ENCODE assay signal across 15 cellular contexts in genomic region chr9:34554211-34555001, GRCh38. TPM values are rescaled to one million over a fixed set of nuclear protein-coding genes. Genes with fewer than 3 reads are reported as not detected.
DNase-seq lines count a peak whose midpoint lies in the region; ATAC-seq and TF ChIP-seq lines count a peak whose summit lies in the region.
"Had no signal": no experiment of that assay in that cellular context is flagged by ENCODE, and none has a peak within 500 bp of the region (broad histone marks: within the 10 kb centered on the region; RNA-seq: fewer than 3 reads in every experiment).

No MANE protein-coding gene starts in this region.

- POLR2A ChIA-PET in HEK293 (lab: Yijun Ruan, JAX) = no interaction called here

- peaks cover 82% of the 10 kb centered on the region for H3K27me3 ChIP-seq in MM.1S (replicated peaks; ENCODE audit: insufficient read depth, low read length)
- H3K27me3 ChIP-seq in foreskin keratinocyte = peaks cover 62% of the 10 kb centered on the region
- H3K27me3 ChIP-seq: thyroid gland had no signal

- H3K9me3 ChIP-seq in HEK293 (ENCODE audit: control insufficient read depth, insufficient read depth, low read depth, low read length) (no peaks in the 10 kb centered on the region), MM.1S (replicated peaks; ENCODE audit: insufficient read depth, low read length) (no peaks in the 10 kb centered on the region)
- H3K9me3 ChIP-seq: thyroid gland had no signal

- H2AFZ ChIP-seq in MM.1S (ENCODE audit: low read length) = no peak overlapping the region

- H3K9me2 ChIP-seq in MM.1S (replicated peaks; ENCODE audit: insufficient read depth, low read length) = no peaks in the 10 kb centered on the region

- H4K20me1 ChIP-seq in MM.1S (ENCODE audit: insufficient read depth, low read length) = no peaks in the 10 kb centered on the region

- CTCF ChIA-PET in HEK293 (lab: Yijun Ruan, JAX) = interaction anchor here (0.7 to 6.5 kb wide), 4 partner anchors 22 to 80 kb away, joined by 4 to 49 read pairs (median 7); no protein-coding TSS in a partner anchor

- H3K27ac ChIP-seq in HEK293 (ENCODE audit: extremely low read depth, low read depth, low read length) (no peak overlapping the region), MM.1S (ENCODE audit: low read length) (no peak overlapping the region), foreskin keratinocyte (no peak overlapping the region)
- H3K27ac ChIP-seq: HL-60, thyroid gland had no signal

- no peak overlapping the region for H3K4me3 ChIP-seq in HEK293 (ENCODE audit: low read depth, low read length)
- H3K4me3 ChIP-seq in MM.1S (ENCODE audit: low read length) = no peak overlapping the region
- H3K4me3 ChIP-seq: lung, thyroid gland had no signal

- DNase-seq in COLO829 (ENCODE audit: low spot score) (peak; percentile 33), NCI-H69 (lab: John Stamatoyannopoulos, UW) (peak; percentile 98), left kidney (ENCODE audit: low read depth, low spot score) (peak; percentile 72), NCI-H1048 (lab: John Stamatoyannopoulos, UW) (no peak), MM.1S (no peak), germinal center (ENCODE audit: low spot score) (no peak), foreskin keratinocyte (no peak)
- DNase-seq: NCI-H774 had no signal

- peaks cover 3% of the 10 kb centered on the region; the same call in 1 of the 2 replicates for H3K4me1 ChIP-seq in HEK293 (ENCODE audit: control insufficient read depth, insufficient read depth, low read length)
- no peaks in the 10 kb centered on the region for H3K4me1 ChIP-seq in MM.1S (ENCODE audit: low read length)
- H3K4me1 ChIP-seq in foreskin keratinocyte = no peaks in the 10 kb centered on the region
- H3K4me1 ChIP-seq: thyroid gland had no signal

- H3K4me2 ChIP-seq in MM.1S (ENCODE audit: low read depth, low read length) = no peak overlapping the region

- TF ChIP-seq CTCF in HEK293 (tag by site-specific recombination; IDR thresholded peaks at IDR 0.05) = no peak
- TF ChIP-seq CTCF in MM.1S (IDR thresholded peaks at IDR 0.05; ENCODE audit: low read length) = no peak
- no peak for TF ChIP-seq CTCF in foreskin keratinocyte (conservative IDR thresholded peaks at IDR 0.05)

- no peak overlapping the region for H3K9ac ChIP-seq in MM.1S (ENCODE audit: low read length)

- H3K36me3 ChIP-seq in HEK293 (ENCODE audit: control insufficient read depth in 2 of 2, insufficient read depth in 1 of 2, low read length in 2 of 2) = no peaks in the 10 kb centered on the region
- H3K36me3 ChIP-seq in MM.1S (replicated peaks; ENCODE audit: insufficient read depth, low read length) = no peaks in the 10 kb centered on the region
- H3K36me3 ChIP-seq: thyroid gland had no signal

- no peak for ATAC-seq in foreskin keratinocyte

- no peaks in the 10 kb centered on the region for H3K79me2 ChIP-seq in MM.1S (ENCODE audit: low read length)

- no peaks in the 10 kb centered on the region for H3F3A ChIP-seq in MM.1S (ENCODE audit: insufficient read depth, low read length)

TF ChIP-seq in HEK293, 187 proteins besides CTCF, POLR2A, EP300 and RAD21 (continues in another document):
- peak; percentile 68 for TF ChIP-seq ZNF366 (tag by site-specific recombination; conservative IDR thresholded peaks at IDR 0.05)
- no peak for TF ChIP-seq ZNF571 (tag by site-specific recombination; IDR thresholded peaks at IDR 0.05)
- 0 out of 2 replicates have a peak, but pooled peaks have one; percentile 24 for TF ChIP-seq ZNF341 (tag by site-specific recombination; IDR thresholded peaks at IDR 0.05; ENCODE audit: low read depth)
- TF ChIP-seq ZBTB17 (tag by site-specific recombination; IDR thresholded peaks at IDR 0.05) = peak; percentile 88
- TF ChIP-seq ZNF292 (tag by site-specific recombination; IDR thresholded peaks at IDR 0.05; ENCODE audit: borderline replicate concordance, low read depth) = no peak
- TF ChIP-seq ZNF518A (tag by site-specific recombination; conservative IDR thresholded peaks at IDR 0.05; ENCODE audit: low read depth) = no peak
- no peak for TF ChIP-seq ZSCAN23 (tag by site-specific recombination; IDR thresholded peaks at IDR 0.05)
- no peak for TF ChIP-seq ZNF530 (tag by site-specific recombination; IDR thresholded peaks at IDR 0.05; ENCODE audit: low read depth)
- no peak for TF ChIP-seq ZNF433 (tag by site-specific recombination; IDR thresholded peaks at IDR 0.05; ENCODE audit: low read depth)
- TF ChIP-seq OSR2 (tag by site-specific recombination; IDR thresholded peaks at IDR 0.05) = 0 out of 2 replicates have a peak, but pooled peaks have one; percentile 15
- peak; percentile 67; the same call in 1 of the 2 replicates for TF ChIP-seq ZNF423 (tag by site-specific recombination; IDR thresholded peaks at IDR 0.05)
- TF ChIP-seq ZNF830 (tag by site-specific recombination; IDR thresholded peaks at IDR 0.05; ENCODE audit: low read depth) = no peak
- TF ChIP-seq ZNF16 (tag by site-specific recombination; IDR thresholded peaks at IDR 0.05; ENCODE audit: low read depth) = no peak
- no peak for TF ChIP-seq ZEB2 (tag by site-specific recombination; IDR thresholded peaks at IDR 0.05)
- TF ChIP-seq ZNF2 (tag by site-specific recombination; IDR thresholded peaks at IDR 0.05) = no peak
- no peak for TF ChIP-seq PRDM4 (tag by site-specific recombination; IDR thresholded peaks at IDR 0.05)
- peak; percentile 44; the same call in 1 of the 2 replicates for TF ChIP-seq KLF9 (tag by site-specific recombination; IDR thresholded peaks at IDR 0.05; ENCODE audit: low read depth)
- TF ChIP-seq SP7 (tag by site-specific recombination; IDR thresholded peaks at IDR 0.05) = no peak

RNA-seq across cellular contexts. Expression of gene ENHO, which starts 31.6 kb away (rescaled TPM):
- not detected in 2 replicates for total RNA-seq in foreskin keratinocyte
- 0.10 and 0.13 TPM in 2 replicates for polyA plus RNA-seq in foreskin keratinocyte
- total RNA-seq: glomerular endothelial cell, thyroid gland had no signal

RNA-seq across cellular contexts. Expression of gene CNTFR, which starts 35.1 kb away (rescaled TPM):
- total RNA-seq in foreskin keratinocyte = not detected in 2 replicates
- not detected in 2 replicates for polyA plus RNA-seq in foreskin keratinocyte
- total RNA-seq: activated CD8-positive, alpha-beta memory T cell treated with anti-CD3 and anti-CD28 coated beads for 36 hours; glomerular endothelial cell; renal cortical epithelial cell had no signal

RNA-seq across cellular contexts. Expression of gene RPP25L, which starts 57.5 kb away (rescaled TPM):
- 21.1 and 24.3 TPM in 2 replicates for total RNA-seq in foreskin keratinocyte
- 28.4 and 33.1 TPM in 2 replicates for polyA plus RNA-seq in foreskin keratinocyte

Comparison
In these comparisons a context has a peak if more than half of its experiments do, and no peak if none do; other contexts are left out.
1. DNase-seq: peak in COLO829 (single experiment), NCI-H69 (single experiment) and left kidney (single experiment); none in NCI-H1048 (single experiment), MM.1S (single experiment), germinal center (single experiment) and foreskin keratinocyte (0 of 2).